1 cellular context compared by ENCODE assay signal in the genomic region with DNA sequence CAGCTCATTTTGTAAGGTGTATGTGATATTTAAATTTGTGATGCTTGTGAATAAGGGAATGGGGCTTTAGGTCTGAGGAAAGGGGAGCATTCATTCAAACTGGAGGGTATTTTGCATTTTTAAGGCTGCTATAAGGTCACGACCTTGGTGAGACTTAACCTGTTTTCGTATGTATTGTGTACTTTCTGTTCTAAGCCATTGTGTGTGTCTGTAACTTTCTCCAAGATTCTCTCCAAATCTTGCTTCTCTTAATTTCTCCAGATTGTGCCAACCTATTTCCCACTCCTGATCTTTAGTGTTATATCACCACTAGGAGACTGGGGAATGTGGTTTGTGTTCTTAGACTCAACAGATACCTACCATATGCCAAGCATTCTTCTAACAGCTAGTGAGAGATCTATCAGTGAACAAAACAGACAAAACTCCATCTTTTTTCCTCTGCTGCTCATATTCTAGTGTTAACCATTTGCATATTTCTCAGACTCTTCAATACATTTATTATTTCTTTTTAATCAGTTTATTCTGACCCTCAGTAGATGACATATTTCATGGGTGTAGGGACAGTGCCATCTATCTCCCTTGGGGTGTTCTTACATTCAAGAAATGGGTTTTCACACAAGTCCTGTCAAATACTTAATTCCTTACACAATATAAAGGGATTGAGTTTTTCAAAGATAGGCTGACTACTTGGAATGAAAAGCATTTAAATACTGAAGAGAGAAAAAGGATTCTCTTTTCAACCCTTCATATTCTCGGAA.
TF ChIP-seq lines count a peak whose summit lies in the region.

No MANE protein-coding gene starts in this region.

TF ChIP-seq in GM12878, 131 proteins besides CTCF, POLR2A, EP300 and RAD21:
- TF ChIP-seq NR2F1 (conservative IDR thresholded peaks at IDR 0.05): peak; percentile 73
- TF ChIP-seq ZNF207 (IDR thresholded peaks at IDR 0.05; ENCODE audit: borderline replicate concordance): no peak
- peak; percentile 33; the same call in 1 of the 2 replicates for TF ChIP-seq SMC3 (IDR thresholded peaks at IDR 0.05; ENCODE audit: borderline replicate concordance, low read length)
TF ChIP-seq in GM12878: peak in this region for 2.
